ENCODE assay signal across 19 cellular contexts in genomic region chrY:20998483-20998882, GRCh38.
"Had no signal": no experiment of that assay in that cellular context is flagged by ENCODE, and none has a peak within 500 bp of the region (broad histone marks: within the 10 kb centered on the region; RNA-seq: fewer than 3 reads in every experiment).

No MANE protein-coding gene starts in this region.

- H3K4me3 Mint-ChIP-seq: naive thymus-derived CD8-positive, alpha-beta T cell; stimulated activated naive B cell treated with anti-CD40 and anti-IgM and Interleukin-4, amounts not matched to agents 10 μg/mL and 1 μg/mL and 100 μg/mL, for 72 hours; stimulated activated naive CD8-positive, alpha-beta T cell treated with anti-CD3 and anti-CD28 coated beads, Interleukin-15, Interleukin-2, amounts not matched to agents 100 ng/mL and 50 ng/mL, for 24 hours; type B pancreatic cell had no signal

- H3K36me3 Mint-ChIP-seq: naive thymus-derived CD8-positive, alpha-beta T cell; stimulated activated naive B cell treated with anti-CD40 and anti-IgM and Interleukin-4, amounts not matched to agents 10 μg/mL and 1 μg/mL and 100 μg/mL, for 72 hours; type B pancreatic cell had no signal

- H3K27me3 Mint-ChIP-seq: naive thymus-derived CD8-positive, alpha-beta T cell; progenitor cell of endocrine pancreas; stimulated activated naive B cell treated with anti-CD40 and anti-IgM and Interleukin-4, amounts not matched to agents 10 μg/mL and 1 μg/mL and 100 μg/mL, for 72 hours; stimulated activated naive CD8-positive, alpha-beta T cell treated with anti-CD3 and anti-CD28 coated beads, Interleukin-15, Interleukin-2, amounts not matched to agents 100 ng/mL and 50 ng/mL, for 24 hours; type B pancreatic cell had no signal

- DNase-seq: hippocampal formation; kidney glomerular epithelial cell; left colon; left lung; lower lobe of right lung; mammary epithelial cell; mesenchymal stem cell; naive thymus-derived CD8-positive, alpha-beta T cell; ovary; right lobe of liver; stimulated activated CD4-positive, alpha-beta T cell treated with anti-CD3 and anti-CD28 coated beads, Interleukin-2, amount 100 ng/mL, for 48 hours; stimulated activated CD4-positive, alpha-beta T cell treated with anti-CD3 and anti-CD28 coated beads, Interleukin-4, amount 100 ng/mL, for 4 hours; stimulated activated CD8-positive, alpha-beta memory T cell treated with anti-CD3 and anti-CD28 coated beads, Interleukin-4, amount 100 ng/mL, for 48 hours; stimulated activated naive B cell treated with anti-CD40 and anti-IgM and Interleukin-4, amounts not matched to agents 10 μg/mL and 1 μg/mL and 100 μg/mL, for 72 hours; substantia nigra; uterus had no signal

- H3K9me3 Mint-ChIP-seq: naive thymus-derived CD8-positive, alpha-beta T cell; stimulated activated naive B cell treated with anti-CD40 and anti-IgM and Interleukin-4, amounts not matched to agents 10 μg/mL and 1 μg/mL and 100 μg/mL, for 72 hours; stimulated activated naive CD8-positive, alpha-beta T cell treated with anti-CD3 and anti-CD28 coated beads, Interleukin-15, Interleukin-2, amounts not matched to agents 100 ng/mL and 50 ng/mL, for 24 hours; type B pancreatic cell had no signal

- H3K4me1 Mint-ChIP-seq: stimulated activated naive B cell treated with anti-CD40 and anti-IgM and Interleukin-4, amounts not matched to agents 10 μg/mL and 1 μg/mL and 100 μg/mL, for 72 hours had no signal

- H3K27ac Mint-ChIP-seq: progenitor cell of endocrine pancreas; stimulated activated naive B cell treated with anti-CD40 and anti-IgM and Interleukin-4, amounts not matched to agents 10 μg/mL and 1 μg/mL and 100 μg/mL, for 72 hours; type B pancreatic cell had no signal

- ATAC-seq: left colon; left lung; lower lobe of right lung; stimulated activated naive B cell treated with anti-CD40 and anti-IgM and Interleukin-4, amounts not matched to agents 10 μg/mL and 1 μg/mL and 100 μg/mL, for 72 hours had no signal
